In genomic region chr12:47807338-47807737, GRCh38 we compare ENCODE assay signal across 1 cellular context.
TF ChIP-seq lines count a peak whose summit lies in the region.

No MANE protein-coding gene starts in this region.

TF ChIP-seq in SK-N-SH, 30 proteins besides CTCF, POLR2A, EP300 and RAD21 (continued from another document):
- TF ChIP-seq REST (IDR thresholded peaks at IDR 0.05; ENCODE audit: low read depth, low read length) (no peak), TCF12 (IDR thresholded peaks at IDR 0.05) (no peak), MAX (IDR thresholded peaks at IDR 0.05; ENCODE audit: low read depth) (no peak), CHD2 (IDR thresholded peaks at IDR 0.05; ENCODE audit: low read length, partially characterized antibody) (no peak), PBX3 (IDR thresholded peaks at IDR 0.05) (no peak), TAF1 (IDR thresholded peaks at IDR 0.05; ENCODE audit: borderline replicate concordance, low read depth, low read length) (no peak), MXI1 (IDR thresholded peaks at IDR 0.05; ENCODE audit: low read depth, low read length) (no peak), SMC3 (IDR thresholded peaks at IDR 0.05; ENCODE audit: low read depth, low read length) (no peak), IRF3 (IDR thresholded peaks at IDR 0.05; ENCODE audit: low read depth, low read length) (no peak)
